Comparison of ENCODE assay signal across 9 cellular contexts in genomic region chr12:53071591-53072551, GRCh38. TPM values are rescaled to one million over a fixed set of nuclear protein-coding genes. Genes with fewer than 3 reads are reported as not detected.
DNase-seq lines count a peak whose midpoint lies in the region; ATAC-seq and TF ChIP-seq lines count a peak whose summit lies in the region.
"Had no signal": no experiment of that assay in that cellular context is flagged by ENCODE, and none has a peak within 500 bp of the region (broad histone marks: within the 10 kb centered on the region; RNA-seq: fewer than 3 reads in every experiment).

No MANE protein-coding gene starts in this region.

- H3K27ac ChIP-seq in RWPE2 (ENCODE audit: poor library complexity, severe bottlenecking): peak overlapping the region; percentile 35
- H3K27ac ChIP-seq in neutrophil: peak overlapping the region; percentile 84

- DNase-seq in BE2C (no peak), RWPE2 (ENCODE audit: low spot score) (no peak), fibroblast of the aortic adventitia (ENCODE audit: low read depth) (peak; percentile 86)
- DNase-seq: activated CD4-positive, alpha-beta memory T cell treated with anti-CD3 and anti-CD28 coated beads for 36 hours had no signal

- H3K4me3 ChIP-seq in BE2C (ENCODE audit: low read depth, low read length) (no peak overlapping the region), RWPE2 (ENCODE audit: severe bottlenecking) (no peak overlapping the region), fibroblast of the aortic adventitia (ENCODE audit: low read depth, low read length) (no peak overlapping the region), neutrophil (ENCODE audit: low read depth in 1 of 2, low read length in 1 of 2) (no peak overlapping the region)

- H3K36me3 ChIP-seq in BE2C (no peaks in the 10 kb centered on the region; the same call in none of the 2 replicates), RWPE2 (ENCODE audit: low read depth) (peaks cover 64% of the 10 kb centered on the region), neutrophil (peaks cover 76% of the 10 kb centered on the region)

- H3K4me1 ChIP-seq in BE2C (peaks cover 12% of the 10 kb centered on the region), RWPE2 (ENCODE audit: insufficient read depth, poor library complexity, severe bottlenecking) (peaks cover 36% of the 10 kb centered on the region), neutrophil (ENCODE audit: control insufficient read depth in 1 of 2, insufficient read depth in 1 of 2, low read depth in 1 of 2, low read length in 1 of 2) (peaks cover 24 to 26% of the 10 kb centered on the region in 2 experiments)

- H3K27me3 ChIP-seq in BE2C: no peaks in the 10 kb centered on the region
- H3K27me3 ChIP-seq in RWPE2 (ENCODE audit: insufficient read depth, poor library complexity, severe bottlenecking): no peaks in the 10 kb centered on the region
- H3K27me3 ChIP-seq in neutrophil: no peaks in the 10 kb centered on the region

- TF ChIP-seq CTCF in BE2C (IDR thresholded peaks at IDR 0.05; ENCODE audit: low read depth, low read length) (peak; percentile 42), RWPE2 (IDR thresholded peaks at IDR 0.05; ENCODE audit: poor library complexity, severe bottlenecking) (no peak), fibroblast of the aortic adventitia (IDR thresholded peaks at IDR 0.05; ENCODE audit: insufficient read depth, low read length) (peak; percentile 29), neutrophil (IDR thresholded peaks at IDR 0.05) (no peak)

- H3K9me3 ChIP-seq in BE2C (no peaks in the 10 kb centered on the region), RWPE2 (ENCODE audit: severe bottlenecking) (no peaks in the 10 kb centered on the region), neutrophil (no peaks in the 10 kb centered on the region)

- ATAC-seq in RWPE2 (ENCODE audit: low read depth) (no peak), HG03139 (IDR thresholded peaks at IDR 0.05; ENCODE audit: unreplicated experiment) (no peak), HG02970 (IDR thresholded peaks at IDR 0.05; ENCODE audit: low FRiP score, unreplicated experiment) (no peak), GM18868 (IDR thresholded peaks at IDR 0.05; ENCODE audit: unreplicated experiment) (no peak), GM19397 (IDR thresholded peaks at IDR 0.05; ENCODE audit: unreplicated experiment) (no peak)

RNA-seq across cellular contexts. Expression of gene SPRYD3, which starts 7.3 kb away (rescaled TPM):
- polyA plus RNA-seq in BE2C (2012; ENCODE audit: insufficient read depth, insufficient read length, low read depth): 30.5 TPM
- 27.1 and 33.0 TPM in 2 replicates for total RNA-seq in fibroblast of the aortic adventitia (ENCODE audit: low replicate concordance)

RNA-seq across cellular contexts. Expression of gene TNS2, which starts 22.0 kb away (rescaled TPM):
- polyA plus RNA-seq in BE2C (2012; ENCODE audit: insufficient read depth, insufficient read length, low read depth): 28.1 TPM
- total RNA-seq in fibroblast of the aortic adventitia (ENCODE audit: low replicate concordance): 60.5 and 77.4 TPM in 2 replicates

RNA-seq across cellular contexts. Expression of gene IGFBP6, which starts 25.6 kb away (rescaled TPM):
- not detected for polyA plus RNA-seq in BE2C (2012; ENCODE audit: insufficient read depth, insufficient read length, low read depth)
- 723 and 2,626 TPM in 2 replicates for total RNA-seq in fibroblast of the aortic adventitia (ENCODE audit: low replicate concordance)

RNA-seq across cellular contexts. Expression of gene SOAT2, which starts 31.4 kb away (rescaled TPM):
- not detected for polyA plus RNA-seq in BE2C (2012; ENCODE audit: insufficient read depth, insufficient read length, low read depth)
- total RNA-seq in fibroblast of the aortic adventitia (ENCODE audit: low replicate concordance): 0.09 TPM in 1 of 2 replicates, not detected in the other

Comparison
In these comparisons a context has a peak if more than half of its experiments do, and no peak if none do; other contexts are left out.
1. CTCF ChIP-seq: peak in BE2C (single experiment) and fibroblast of the aortic adventitia (single experiment); none in RWPE2 (single experiment) and neutrophil (single experiment).